12 cellular contexts compared by ENCODE assay signal in the genomic region with DNA sequence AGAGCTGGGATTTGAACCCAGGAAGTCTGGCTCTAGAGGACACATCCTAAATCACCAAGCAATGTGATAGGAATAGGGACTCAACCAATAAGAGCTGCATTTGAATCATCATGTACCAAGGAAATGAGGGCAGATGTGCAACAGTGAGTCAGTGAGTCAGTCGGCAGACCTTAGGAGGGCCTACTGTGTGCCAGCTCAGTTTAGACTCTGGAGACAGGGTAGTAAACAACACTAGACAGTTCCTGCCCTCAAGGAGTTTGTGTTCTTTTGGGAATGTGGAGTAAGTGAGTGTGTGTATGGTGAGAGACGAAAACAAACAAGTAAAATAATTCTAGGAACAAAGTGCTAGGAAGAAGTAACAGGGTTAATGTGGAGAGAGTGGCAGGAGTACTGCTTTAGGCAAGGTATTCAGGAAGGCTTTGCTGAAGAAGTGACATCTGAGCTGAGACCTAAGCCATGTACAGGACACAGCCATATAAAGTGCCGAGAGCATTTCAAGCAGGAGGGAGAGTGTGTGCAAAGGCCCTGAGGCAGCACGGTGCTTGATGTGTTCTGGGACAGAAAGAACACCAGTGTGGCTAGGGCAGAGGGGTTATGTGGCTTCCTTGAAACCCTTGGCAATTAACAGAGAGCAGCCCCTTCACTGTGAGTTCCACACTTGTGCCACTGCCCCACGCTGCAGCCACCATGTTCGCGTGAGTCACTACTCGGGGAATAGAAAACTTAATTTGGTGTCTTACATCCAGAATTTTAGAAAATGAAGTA. TPM values are rescaled to one million over a fixed set of nuclear protein-coding genes. Genes with fewer than 3 reads are reported as not detected.
A peak's percentile ranks its signal among the peaks of the same experiment; 100 is the strongest.
DNase-seq lines count a peak whose midpoint lies in the region; ATAC-seq and TF ChIP-seq lines count a peak whose summit lies in the region.
"Had no signal": no experiment of that assay in that cellular context is flagged by ENCODE, and none has a peak within 500 bp of the region (broad histone marks: within the 10 kb centered on the region; RNA-seq: fewer than 3 reads in every experiment).

No MANE protein-coding gene starts in this region.

- no peak overlapping the region for H3K4me3 ChIP-seq in transverse colon

- no peak for TF ChIP-seq POLR2A in transverse colon (IDR thresholded peaks at IDR 0.05)

- H3K4me1 Mint-ChIP-seq in activated T-cell treated with anti-CD3 and anti-CD28 coated beads, Interleukin-2, amount 50 U/mL, for 4 hours (ENCODE audit: low read depth) = peaks cover 91% of the 10 kb centered on the region
- H3K4me1 Mint-ChIP-seq in activated CD8-positive, alpha-beta T cell treated with anti-CD3 and anti-CD28 coated beads, Interleukin-2, amount 10 ng/mL, durations not matched to agents 7 days and 5 days (ENCODE audit: low read depth) = peaks cover 99% of the 10 kb centered on the region

- H3K9me3 ChIP-seq in transverse colon = no peaks in the 10 kb centered on the region

- H3K9me3 Mint-ChIP-seq in activated T-cell treated with anti-CD3 and anti-CD28 coated beads, Interleukin-2, amount 50 U/mL, for 4 hours = no peaks in the 10 kb centered on the region
- H3K9me3 Mint-ChIP-seq in activated CD8-positive, alpha-beta T cell treated with anti-CD3 and anti-CD28 coated beads, Interleukin-2, amount 10 ng/mL, durations not matched to agents 7 days and 5 days (ENCODE audit: insufficient read depth) = no peaks in the 10 kb centered on the region

- peak overlapping the region in 1 of 4 donors; percentile 82 for H3K27ac ChIP-seq in transverse colon

- in situ Hi-C loops in transverse colon (cut with MboI; ENCODE audit: low pct_ligation_motif_present in 1 of 4, low pct_unique_long_range_greater_than_20kb in 1 of 4, low sequenced_read_pairs in 3 of 4) = no loop called here

- no peaks in the 10 kb centered on the region for H3K27me3 Mint-ChIP-seq in activated T-cell treated with anti-CD3 and anti-CD28 coated beads, Interleukin-2, amount 50 U/mL, for 4 hours (ENCODE audit: low read depth)
- no peaks in the 10 kb centered on the region for H3K27me3 Mint-ChIP-seq in activated CD8-positive, alpha-beta T cell treated with anti-CD3 and anti-CD28 coated beads, Interleukin-2, amount 10 ng/mL, durations not matched to agents 7 days and 5 days (ENCODE audit: low read depth)

- DNase-seq in activated T-cell treated with anti-CD3 and anti-CD28 coated beads, Interleukin-2, amount 50 U/mL, for 4 hours = no peak
- DNase-seq in activated T-cell treated with anti-CD3 and anti-CD28 coated beads for 4 hours (no peak), NCI-H526 treated with DMSO at 0.1 percent for 48 hours (lab: John Stamatoyannopoulos, UW) (no peak), transverse colon (no peak), iPS-NIHi7 (ENCODE audit: extremely low spot score) (no peak)
- no peak for DNase-seq in activated CD8-positive, alpha-beta T cell treated with anti-CD3 and anti-CD28 coated beads, Interleukin-2, amount 10 ng/mL, durations not matched to agents 7 days and 5 days
- DNase-seq in stimulated activated CD8-positive, alpha-beta memory T cell treated with anti-CD3 and anti-CD28 coated beads, Interleukin-4, amount 100 ng/mL, for 48 hours = peak; percentile 72
- DNase-seq: cerebellar nuclear complex, midbrain, NCI-H226, SIG-M5 had no signal

- no peak for TF ChIP-seq EP300 in transverse colon (IDR thresholded peaks at IDR 0.05; ENCODE audit: low read depth)

- intact Hi-C loops in transverse colon (cut with DNase I; ENCODE audit: low total_unique reads) = no loop called here

- peak overlapping the region; percentile 98 for H3K27ac Mint-ChIP-seq in activated CD8-positive, alpha-beta T cell treated with anti-CD3 and anti-CD28 coated beads, Interleukin-2, amount 10 ng/mL, durations not matched to agents 7 days and 5 days

- H3K36me3 ChIP-seq in transverse colon = no peaks in the 10 kb centered on the region

- peaks cover 0 to 21% (median 5%) of the 10 kb centered on the region in 4 donors for H3K4me1 ChIP-seq in transverse colon

- POLR2A ChIA-PET in activated CD8-positive, alpha-beta T cell treated with anti-CD3 and anti-CD28 coated beads, Interleukin-2, amount 10 ng/mL, durations not matched to agents 7 days and 5 days (lab: Charles Lee) = interaction anchor here (1.0 to 9.4 kb wide), 13 partner anchors 10 to 174 kb away, joined by 3 to 225 read pairs (median 11); a partner anchor contains a TSS

- WGBS in transverse colon (ENCODE audit: low coverage in 1 of 2), 2 donors = 87 to 88% methylated on average over 7 to 8 of the region's 8 CpGs

- CTCF ChIA-PET in activated CD8-positive, alpha-beta T cell treated with anti-CD3 and anti-CD28 coated beads, Interleukin-2, amount 10 ng/mL, durations not matched to agents 7 days and 5 days (lab: Charles Lee) = interaction anchor here (0.8 to 14.8 kb wide), 11 partner anchors 10 to 190 kb away, joined by 3 to 168 read pairs (median 6); a partner anchor contains a TSS

- peak; percentile 2 to 3 for ATAC-seq in activated T-cell treated with anti-CD3 and anti-CD28 coated beads, Interleukin-2, amount 50 U/mL, for 4 hours
- ATAC-seq in HG02798 (IDR thresholded peaks at IDR 0.05; ENCODE audit: poor library complexity, unreplicated experiment) = peak; percentile 25
- ATAC-seq in activated CD8-positive, alpha-beta T cell treated with anti-CD3 and anti-CD28 coated beads, Interleukin-2, amount 10 ng/mL, durations not matched to agents 7 days and 5 days = no peak

- H3K4me3 Mint-ChIP-seq in activated T-cell treated with anti-CD3 and anti-CD28 coated beads, Interleukin-2, amount 50 U/mL, for 4 hours = no peak overlapping the region
- no peak overlapping the region for H3K4me3 Mint-ChIP-seq in activated CD8-positive, alpha-beta T cell treated with anti-CD3 and anti-CD28 coated beads, Interleukin-2, amount 10 ng/mL, durations not matched to agents 7 days and 5 days

- no peak for TF ChIP-seq CTCF in transverse colon (IDR thresholded peaks at IDR 0.05)

- H3K27me3 ChIP-seq in transverse colon = no peaks in the 10 kb centered on the region

- H3K36me3 Mint-ChIP-seq in activated T-cell treated with anti-CD3 and anti-CD28 coated beads, Interleukin-2, amount 50 U/mL, for 4 hours (ENCODE audit: insufficient read depth) = peaks cover 63% of the 10 kb centered on the region
- H3K36me3 Mint-ChIP-seq in activated CD8-positive, alpha-beta T cell treated with anti-CD3 and anti-CD28 coated beads, Interleukin-2, amount 10 ng/mL, durations not matched to agents 7 days and 5 days (ENCODE audit: low read depth) = peaks cover 91% of the 10 kb centered on the region

RNA-seq across cellular contexts. Expression of a gene that starts 11.4 kb away (rescaled TPM):
- total RNA-seq in activated T-cell treated with anti-CD3 and anti-CD28 coated beads, Interleukin-2, amount 50 U/mL, for 4 hours = 10 to 100 TPM; 30.5 to 39.3 (median 36.6) TPM
- 100 to 1,000 TPM; 202 to 210 TPM for total RNA-seq in activated CD8-positive, alpha-beta T cell treated with anti-CD3 and anti-CD28 coated beads, Interleukin-2, amount 10 ng/mL, durations not matched to agents 7 days and 5 days
- 10 to 100 TPM in 3 of 4 donors, 1 to 10 TPM in 1; 2.8 to 25.4 (median 18.4) TPM for total RNA-seq in transverse colon

Comparison
In these comparisons a context has a peak if more than half of its experiments do, and no peak if none do; other contexts are left out.
1. RNA of a gene that starts 11.4 kb away (total RNA-seq): 202 to 210 TPM in activated CD8-positive, alpha-beta T cell treated with anti-CD3 and anti-CD28 coated beads, Interleukin-2, amount 10 ng/mL, durations not matched to agents 7 days and 5 days; 30.5 to 39.3 TPM in activated T-cell treated with anti-CD3 and anti-CD28 coated beads, Interleukin-2, amount 50 U/mL, for 4 hours and 2.8 to 25.4 TPM in transverse colon; every median in the first group is over 4 times any median in the second.